In genomic region chr6:158369241-158369640, GRCh38 we compare ENCODE assay signal across 24 cellular contexts.
"Had no signal": no experiment of that assay in that cellular context is flagged by ENCODE, and none has a peak within 500 bp of the region (broad histone marks: within the 10 kb centered on the region; RNA-seq: fewer than 3 reads in every experiment).

No MANE protein-coding gene starts in this region.

- H3K36me3 ChIP-seq: ascending aorta had no signal

- H3K27ac Mint-ChIP-seq: activated B cell treated with CpG ODN at 0.5 μM for 24 hours; activated CD4-positive, alpha-beta T cell treated with anti-CD3 and anti-CD28 coated beads, Interleukin-2, amount 10 ng/mL, durations not matched to agents 24 days and 14 days; activated CD8-positive, alpha-beta memory T cell treated with anti-CD3 and anti-CD28 coated beads, Interleukin-2, amount 10 ng/mL, durations not matched to agents 7 days and 5 days; activated naive CD4-positive, alpha-beta T cell treated with anti-CD3 and anti-CD28 coated beads, Interleukin-2, amount 50 U/mL, for 24 hours; activated naive CD8-positive, alpha-beta T cell treated with anti-CD3 and anti-CD28 coated beads, Interleukin-2, amount 50 U/mL, for 24 hours; activated T-cell treated with anti-CD3 and anti-CD28 coated beads, Interleukin-2, amount 50 U/mL, for 24 hours; activated T-helper 1 cell treated with anti-CD3 and anti-CD28 coated beads, Interleukin-12 subunit alpha, Interleukin-12 subunit beta, Interleukin-2, Interleukin-4 antibody, amounts not matched to agents 30 ng/mL and 10 ng/mL and 1 ng/mL, durations not matched to agents 14 hours and 24 hours and 36 hours; T-helper 1 cell treated with Interleukin-12 subunit alpha and Interleukin-12 subunit beta and Interleukin-4 antibody, amounts not matched to agents 30 μg/mL and 1 μg/mL, for 36 hours had no signal

- H3K27ac ChIP-seq: ascending aorta, body of pancreas had no signal

- ATAC-seq: activated CD8-positive, alpha-beta memory T cell treated with anti-CD3 and anti-CD28 coated beads, Interleukin-2, amount 10 ng/mL, durations not matched to agents 7 days and 5 days; activated naive CD8-positive, alpha-beta T cell treated with anti-CD3 and anti-CD28 coated beads, Interleukin-2, amount 50 U/mL, for 24 hours; body of pancreas had no signal

- H3K4me3 ChIP-seq: ascending aorta, body of pancreas had no signal

- H3K9me3 ChIP-seq: ascending aorta, body of pancreas had no signal

- H3K27me3 ChIP-seq: ascending aorta, body of pancreas had no signal

- H3K4me1 Mint-ChIP-seq: activated CD4-positive, alpha-beta T cell treated with anti-CD3 and anti-CD28 coated beads, Interleukin-2, amount 10 ng/mL, durations not matched to agents 24 days and 14 days had no signal

- H3K4me1 ChIP-seq: body of pancreas had no signal

- DNase-seq: activated B cell treated with CpG ODN at 0.5 μM for 24 hours; activated CD4-positive, alpha-beta T cell treated with anti-CD3 and anti-CD28 coated beads for 1 hour; activated CD4-positive, alpha-beta T cell treated with anti-CD3 and anti-CD28 coated beads, Interleukin-2, amount 10 ng/mL, durations not matched to agents 24 days and 14 days; activated CD4-positive, alpha-beta T cell treated with anti-CD3 and anti-CD28 coated beads, Interleukin-2, amount 50 U/mL, for 48 hours; activated CD8-positive, alpha-beta memory T cell treated with anti-CD3 and anti-CD28 coated beads, Interleukin-2, amount 10 ng/mL, durations not matched to agents 7 days and 5 days; activated effector memory CD4-positive, alpha-beta T cell treated with Interleukin-2 at 50 U/mL for 16 hours; activated naive CD4-positive, alpha-beta T cell; activated naive CD8-positive, alpha-beta T cell treated with anti-CD3 and anti-CD28 coated beads, Interleukin-2, amount 50 U/mL, for 24 hours; activated T-cell treated with anti-CD3 and anti-CD28 coated beads, Interleukin-2, amount 50 U/mL, for 24 hours; amniotic stem cell; body of pancreas; Kasumi-1; NCI-H1048; NCI-H1417; NCI-H2029; NCI-H2107; NCI-H510A treated with DMSO at 0.1 percent for 48 hours; NCI-H69; SHP77 treated with DMSO at 0.1 percent for 48 hours had no signal

- H3K4me3 Mint-ChIP-seq: activated B cell treated with CpG ODN at 0.5 μM for 24 hours; activated CD4-positive, alpha-beta T cell treated with anti-CD3 and anti-CD28 coated beads, Interleukin-2, amount 10 ng/mL, durations not matched to agents 24 days and 14 days; activated CD8-positive, alpha-beta memory T cell treated with anti-CD3 and anti-CD28 coated beads, Interleukin-2, amount 10 ng/mL, durations not matched to agents 7 days and 5 days; activated naive CD4-positive, alpha-beta T cell treated with anti-CD3 and anti-CD28 coated beads, Interleukin-2, amount 50 U/mL, for 24 hours; activated naive CD8-positive, alpha-beta T cell treated with anti-CD3 and anti-CD28 coated beads, Interleukin-2, amount 50 U/mL, for 24 hours; activated T-cell treated with anti-CD3 and anti-CD28 coated beads, Interleukin-2, amount 50 U/mL, for 24 hours; activated T-helper 1 cell treated with anti-CD3 and anti-CD28 coated beads, Interleukin-12 subunit alpha, Interleukin-12 subunit beta, Interleukin-2, Interleukin-4 antibody, amounts not matched to agents 30 ng/mL and 10 ng/mL and 1 ng/mL, durations not matched to agents 14 hours and 24 hours and 36 hours; central memory CD8-positive, alpha-beta T cell; T-helper 1 cell treated with Interleukin-12 subunit alpha and Interleukin-12 subunit beta and Interleukin-4 antibody, amounts not matched to agents 30 μg/mL and 1 μg/mL, for 36 hours had no signal

- H3K9me3 Mint-ChIP-seq: activated CD4-positive, alpha-beta T cell treated with anti-CD3 and anti-CD28 coated beads, Interleukin-2, amount 10 ng/mL, durations not matched to agents 24 days and 14 days; activated naive CD4-positive, alpha-beta T cell treated with anti-CD3 and anti-CD28 coated beads, Interleukin-2, amount 50 U/mL, for 24 hours; activated naive CD8-positive, alpha-beta T cell treated with anti-CD3 and anti-CD28 coated beads, Interleukin-2, amount 50 U/mL, for 24 hours; activated T-cell treated with anti-CD3 and anti-CD28 coated beads, Interleukin-2, amount 50 U/mL, for 24 hours; activated T-helper 1 cell treated with anti-CD3 and anti-CD28 coated beads, Interleukin-12 subunit alpha, Interleukin-12 subunit beta, Interleukin-2, Interleukin-4 antibody, amounts not matched to agents 30 ng/mL and 10 ng/mL and 1 ng/mL, durations not matched to agents 14 hours and 24 hours and 36 hours; central memory CD8-positive, alpha-beta T cell; T-helper 1 cell treated with Interleukin-12 subunit alpha and Interleukin-12 subunit beta and Interleukin-4 antibody, amounts not matched to agents 30 μg/mL and 1 μg/mL, for 36 hours had no signal

- H3K27me3 Mint-ChIP-seq: activated B cell treated with CpG ODN at 0.5 μM for 24 hours; activated CD8-positive, alpha-beta memory T cell treated with anti-CD3 and anti-CD28 coated beads, Interleukin-2, amount 10 ng/mL, durations not matched to agents 7 days and 5 days; activated naive CD4-positive, alpha-beta T cell treated with anti-CD3 and anti-CD28 coated beads, Interleukin-2, amount 50 U/mL, for 24 hours; activated naive CD8-positive, alpha-beta T cell treated with anti-CD3 and anti-CD28 coated beads, Interleukin-2, amount 50 U/mL, for 24 hours; activated T-cell treated with anti-CD3 and anti-CD28 coated beads, Interleukin-2, amount 50 U/mL, for 24 hours; central memory CD8-positive, alpha-beta T cell had no signal
